In genomic region chr2:120108749-120109148, GRCh38 we compare ENCODE assay signal across 11 cellular contexts.
DNase-seq lines count a peak whose midpoint lies in the region; ATAC-seq, FAIRE-seq and TF ChIP-seq lines count a peak whose summit lies in the region.
"Had no signal": no experiment of that assay in that cellular context is flagged by ENCODE, and none has a peak within 500 bp of the region (broad histone marks: within the 10 kb centered on the region; RNA-seq: fewer than 3 reads in every experiment).

No MANE protein-coding gene starts in this region.

- H3K36me3 ChIP-seq in CD4-positive, alpha-beta memory T cell (ENCODE audit: insufficient read depth, low read length) = no peaks in the 10 kb centered on the region

- POLR2A ChIA-PET in CD4-positive, alpha-beta memory T cell (lab: Charles Lee; ENCODE audit: partially characterized antibody) = interaction anchor here (1.1 to 3.4 kb wide), 6 partner anchors 68 to 431 kb away, joined by 4 to 35 read pairs (median 6); partner anchors contain the start of genes EPB41L5 and TMEM185B
- POLR2A ChIA-PET in MCF 10A (lab: Yijun Ruan, JAX) = interaction anchor here (0.7 to 4.3 kb wide), 7 partner anchors 27 to 355 kb away, joined by 3 to 52 read pairs (median 5); partner anchors contain the start of gene EPB41L5

- peaks cover 23% of the 10 kb centered on the region for H3K4me1 ChIP-seq in CD4-positive, alpha-beta memory T cell (ENCODE audit: insufficient read depth, low read length)

- DNase-seq in CD4-positive, alpha-beta memory T cell = no peak
- DNase-seq in M059J (ENCODE audit: low read depth) = peak; percentile 27
- DNase-seq in MCF 10A (ENCODE audit: unreplicated experiment) = peak; percentile 73
- DNase-seq in memory B cell (ENCODE audit: low spot score in 2 of 2) = no peak
- no peak for DNase-seq in NCI-H510A treated with DMSO at 0.1 percent for 48 hours (lab: John Stamatoyannopoulos, UW)
- DNase-seq in cerebellar nuclear complex (lab: John Stamatoyannopoulos, UW) = no peak
- no peak for DNase-seq in GM19239 (ENCODE audit: insufficient read length, low spot score)
- DNase-seq: right cardiac atrium had no signal

- H3K4me1 Mint-ChIP-seq in CD4-positive, alpha-beta memory T cell = peaks cover 18 to 24% (median 21%) of the 10 kb centered on the region in 4 donors
- H3K4me1 Mint-ChIP-seq in MCF 10A (ENCODE audit: insufficient read depth, unreplicated experiment) (peaks cover 51% of the 10 kb centered on the region), memory B cell (peaks cover 13% of the 10 kb centered on the region)

- H3K27ac Mint-ChIP-seq in CD4-positive, alpha-beta memory T cell = peak overlapping the region in 2 of 7 donors; percentile 68 to 91
- H3K27ac Mint-ChIP-seq in MCF 10A (ENCODE audit: low read depth, unreplicated experiment) = peak overlapping the region; percentile 28
- peak overlapping the region; percentile 25 for H3K27ac Mint-ChIP-seq in memory B cell

- TF ChIP-seq CTCF in MCF 10A (IDR thresholded peaks at IDR 0.05; ENCODE audit: unreplicated experiment) = no peak

- H3K36me3 Mint-ChIP-seq in CD4-positive, alpha-beta memory T cell = peaks cover 6 to 7% of the 10 kb centered on the region in 2 donors
- no peaks in the 10 kb centered on the region for H3K36me3 Mint-ChIP-seq in MCF 10A (ENCODE audit: insufficient read depth, unreplicated experiment)
- peaks cover 15% of the 10 kb centered on the region for H3K36me3 Mint-ChIP-seq in memory B cell

- FAIRE-seq in GM19239 (lab: Jason Lieb, UNC) = no peak
- FAIRE-seq: GM12878 had no signal

- H3K27me3 ChIP-seq in CD4-positive, alpha-beta memory T cell (ENCODE audit: insufficient read depth, low read length) = no peaks in the 10 kb centered on the region
- H3K27me3 ChIP-seq: upper lobe of left lung had no signal

- BruUV-seq in MCF 10A (replicated peaks; lab: Mats Ljungman, UMichigan) = no TSS peak

- H3K4me3 ChIP-seq in CD4-positive, alpha-beta memory T cell (ENCODE audit: low read length in 2 of 2) = peak overlapping the region in 1 of 2 donors; percentile 25
- H3K4me3 ChIP-seq: GM12878, upper lobe of left lung had no signal

- peaks cover 0 to 1% of the 10 kb centered on the region in 2 donors for H3K27me3 Mint-ChIP-seq in CD4-positive, alpha-beta memory T cell
- H3K27me3 Mint-ChIP-seq in MCF 10A (ENCODE audit: insufficient read depth, unreplicated experiment) (no peaks in the 10 kb centered on the region), memory B cell (no peaks in the 10 kb centered on the region)

- no peaks in the 10 kb centered on the region for H3K9me3 ChIP-seq in CD4-positive, alpha-beta memory T cell (ENCODE audit: control insufficient read depth in 1 of 2, low read length in 2 of 2)
- H3K9me3 ChIP-seq: upper lobe of left lung had no signal

- intact Hi-C loops in CD4-positive, alpha-beta memory T cell (cut with micrococcal nuclease) = loop anchor here (1.0 to 5.0 kb wide), 5 partner anchors 69 to 350 kb away; partner anchors contain the start of genes EPB41L5, PTPN4 and TMEM185B
- intact Hi-C loops in MCF 10A (cut with micrococcal nuclease) = loop anchor here (1.0 to 5.0 kb wide), 3 partner anchors 96 to 406 kb away; partner anchors contain the start of gene EPB41L5

- CTCF ChIA-PET in CD4-positive, alpha-beta memory T cell (lab: Charles Lee; ENCODE audit: partially characterized antibody) = interaction anchor here (0.9 to 4.0 kb wide), 16 partner anchors 10 to 573 kb away, joined by 3 to 120 read pairs (median 4); partner anchors contain the start of genes EPB41L5, RALB and TMEM177
- CTCF ChIA-PET in MCF 10A (lab: Yijun Ruan, JAX) = interaction anchor here (0.7 to 4.0 kb wide), 13 partner anchors 9 to 574 kb away, joined by 3 to 123 read pairs (median 7); no protein-coding TSS in a partner anchor

- H3K27ac ChIP-seq in CD4-positive, alpha-beta memory T cell (ENCODE audit: low read depth, low read length) = no peak overlapping the region

- ATAC-seq in memory B cell (ENCODE audit: low read depth) (no peak), GM19023 (IDR thresholded peaks at IDR 0.05; ENCODE audit: unreplicated experiment) (no peak)

- peaks cover 0 to 3% (median 0%) of the 10 kb centered on the region in 8 donors for H3K9me3 Mint-ChIP-seq in CD4-positive, alpha-beta memory T cell
- H3K9me3 Mint-ChIP-seq in MCF 10A (ENCODE audit: unreplicated experiment) (no peaks in the 10 kb centered on the region), memory B cell (no peaks in the 10 kb centered on the region)

- peak overlapping the region in 6 of 8 donors; percentile 49 to 89 (median 80) for H3K4me3 Mint-ChIP-seq in CD4-positive, alpha-beta memory T cell
- H3K4me3 Mint-ChIP-seq in MCF 10A (ENCODE audit: unreplicated experiment) = peak overlapping the region; percentile 34
- no peak overlapping the region for H3K4me3 Mint-ChIP-seq in memory B cell

Comparison
In these comparisons a context has a peak if more than half of its experiments do, and no peak if none do; other contexts are left out.
1. DNase-seq: peak in M059J (single experiment) and MCF 10A (single experiment); none in CD4-positive, alpha-beta memory T cell (0 of 5), memory B cell (0 of 2), NCI-H510A treated with DMSO at 0.1 percent for 48 hours (single experiment), cerebellar nuclear complex (0 of 2) and GM19239 (single experiment).